25 cellular contexts compared by ENCODE assay signal in the genomic region with DNA sequence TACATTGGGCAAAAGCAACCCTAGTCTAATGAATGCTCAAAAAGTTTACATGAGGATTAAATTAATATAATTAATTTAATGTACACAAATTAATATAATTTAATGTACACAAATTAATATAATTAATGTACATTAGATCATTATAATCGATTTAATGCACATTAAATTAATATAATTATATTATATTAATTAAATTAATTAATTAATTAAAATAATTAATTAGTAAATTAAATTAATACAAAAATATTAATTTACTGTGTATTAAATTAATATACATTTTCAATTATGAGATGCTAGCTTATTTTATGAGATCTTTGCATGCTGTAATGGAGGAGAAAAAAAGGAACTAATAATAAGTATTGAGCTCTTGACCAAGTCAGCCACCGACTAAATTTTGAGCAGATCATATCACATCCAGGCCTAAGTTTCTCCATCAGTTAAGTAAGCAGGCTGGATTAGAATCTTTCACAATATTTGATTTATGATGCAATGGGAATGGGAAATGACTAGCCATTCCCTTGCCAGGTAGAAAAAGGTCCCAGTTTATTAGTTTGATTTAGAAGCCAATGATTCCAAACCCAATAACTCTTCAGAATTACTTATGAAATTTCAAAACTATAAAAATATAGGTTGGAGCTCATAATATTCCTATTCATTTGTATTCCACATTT.
"Had no signal": no experiment of that assay in that cellular context is flagged by ENCODE, and none has a peak within 500 bp of the region (broad histone marks: within the 10 kb centered on the region; RNA-seq: fewer than 3 reads in every experiment).

No MANE protein-coding gene starts in this region.

- H3K9me3 ChIP-seq: breast epithelium, esophagus squamous epithelium, testis, transverse colon had no signal

- H3K4me3 ChIP-seq: breast epithelium, esophagus squamous epithelium, testis, transverse colon had no signal

- H3K27ac ChIP-seq: breast epithelium, epithelial cell of prostate, esophagus squamous epithelium, testis, transverse colon had no signal

- H3K27me3 ChIP-seq: breast epithelium, esophagus squamous epithelium, testis, transverse colon had no signal

- H3K36me3 ChIP-seq: breast epithelium, esophagus squamous epithelium, transverse colon had no signal

- ATAC-seq: activated CD8-positive, alpha-beta T cell treated with anti-CD3 and anti-CD28 coated beads for 36 hours; activated naive CD4-positive, alpha-beta T cell treated with anti-CD3 and anti-CD28 coated beads, Interleukin-2, amount 50 U/mL, for 72 hours; left cardiac atrium; naive thymus-derived CD8-positive, alpha-beta T cell; right cardiac atrium; stimulated activated naive CD8-positive, alpha-beta T cell treated with anti-CD3 and anti-CD28 coated beads, Interleukin-15, Interleukin-2, amounts not matched to agents 100 U/mL and 50 U/mL, for 24 hours had no signal

- DNase-seq: activated B cell treated with CpG ODN at 0.5 μM for 24 hours; activated CD4-positive, alpha-beta T cell treated with anti-CD3 and anti-CD28 coated beads, Interleukin-2, amount 50 U/mL, for 1 hour; activated CD8-positive, alpha-beta T cell treated with anti-CD3 and anti-CD28 coated beads for 36 hours; activated naive CD4-positive, alpha-beta T cell; activated T-cell treated with anti-CD3 and anti-CD28 coated beads, Interleukin-2, amount 50 U/mL, for 48 hours; central memory CD4-positive, alpha-beta T cell; endodermal cell; esophagus squamous epithelium; foreskin melanocyte; glutamatergic neuron; islet precursor cell; left cardiac atrium; midbrain; naive thymus-derived CD8-positive, alpha-beta T cell; occipital lobe; right cardiac atrium; stimulated activated CD4-positive, alpha-beta T cell treated with anti-CD3 and anti-CD28 coated beads, Interleukin-4, amount 100 ng/mL, for 1 hour; stimulated activated naive CD8-positive, alpha-beta T cell treated with anti-CD3 and anti-CD28 coated beads, Interleukin-15, Interleukin-2, amounts not matched to agents 100 U/mL and 50 U/mL, for 24 hours; T-helper 2 cell; testis; transverse colon had no signal

- FAIRE-seq: urothelium cell line had no signal

- H3K4me1 ChIP-seq: breast epithelium, esophagus squamous epithelium, testis, transverse colon had no signal
